ENCODE assay signal across 25 cellular contexts in genomic region chr6:105189026-105189680, GRCh38. TPM values are rescaled to one million over a fixed set of nuclear protein-coding genes. Genes with fewer than 3 reads are reported as not detected.
"Had no signal": no experiment of that assay in that cellular context is flagged by ENCODE, and none has a peak within 500 bp of the region (broad histone marks: within the 10 kb centered on the region; RNA-seq: fewer than 3 reads in every experiment).

No MANE protein-coding gene starts in this region.

- H3K4me3 ChIP-seq: SJCRH30 had no signal

- H3K27ac ChIP-seq: SJCRH30 had no signal

- DNase-seq: IMR-90; Kasumi-1; KG1; MM.1S; NCI-H1092 treated with DMSO at 0.1 percent for 48 hours; NCI-H1436; NCI-H187; NCI-H2029; NCI-H2081 treated with DMSO at 0.1 percent for 48 hours; NCI-H2171; NCI-H226; NCI-H446; NCI-H510A; NCI-H524 treated with DMSO at 0.1 percent for 48 hours; NCI-H69; NCI-H774; NK-92 treated with Interleukin-12 subunit alpha and Interleukin-12 subunit beta, amount 100 ng/mL, for 24 hours; PC-3; SHP77 treated with DMSO at 0.1 percent for 48 hours; SJCRH30 had no signal

- ATAC-seq: Panc1, PC-3, Right ventricle myocardium inferior, SK-N-SH treated with all-trans-retinoic acid at 6 μM for 48 hours had no signal

- H3K36me3 ChIP-seq: SJCRH30 had no signal

- H3K9me3 ChIP-seq: SJCRH30 had no signal

- H3K27me3 ChIP-seq: SJCRH30 had no signal

RNA-seq across cellular contexts. Expression of gene POPDC3, which starts 9.3 kb away (rescaled TPM):
- total RNA-seq: HT-29, OCI-LY7 had no signal
